ENCODE assay signal across 1 cellular context in the genomic region with DNA sequence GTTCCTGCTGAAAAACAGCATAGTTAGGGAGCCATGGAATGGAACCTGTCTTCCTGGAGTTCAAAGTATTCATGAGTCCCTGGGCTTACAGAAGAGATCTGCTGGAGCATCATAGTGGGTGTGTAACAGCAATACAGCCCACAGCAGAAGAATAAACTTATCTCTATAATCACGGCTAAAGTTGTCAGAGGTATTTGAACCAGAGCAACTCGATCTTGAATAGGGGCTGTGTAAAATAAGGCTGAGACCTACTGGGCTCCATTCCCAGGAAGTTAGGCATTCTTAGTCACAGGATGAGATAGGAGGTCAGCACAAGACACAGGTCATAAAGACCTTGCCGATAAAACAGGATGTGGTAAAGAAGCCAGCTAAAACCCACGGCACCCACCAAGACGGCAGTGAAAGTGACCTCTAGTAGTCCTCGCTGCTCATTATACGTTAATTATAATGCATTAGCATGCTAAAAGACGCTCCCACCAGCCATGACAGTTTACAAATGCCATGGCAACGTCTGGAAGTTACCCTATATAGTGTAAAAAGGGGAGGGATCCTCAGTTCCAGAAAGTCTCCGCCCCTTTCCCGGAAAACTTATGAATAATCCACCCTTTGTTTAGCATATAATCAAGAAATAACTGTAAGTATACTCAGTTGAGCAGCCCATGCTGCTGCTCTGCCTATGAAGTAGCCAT.
TF ChIP-seq lines count a peak whose summit lies in the region.

No MANE protein-coding gene starts in this region.

TF ChIP-seq in IMR-90, 13 proteins besides CTCF, POLR2A, EP300 and RAD21:
- TF ChIP-seq, protein P1, sequence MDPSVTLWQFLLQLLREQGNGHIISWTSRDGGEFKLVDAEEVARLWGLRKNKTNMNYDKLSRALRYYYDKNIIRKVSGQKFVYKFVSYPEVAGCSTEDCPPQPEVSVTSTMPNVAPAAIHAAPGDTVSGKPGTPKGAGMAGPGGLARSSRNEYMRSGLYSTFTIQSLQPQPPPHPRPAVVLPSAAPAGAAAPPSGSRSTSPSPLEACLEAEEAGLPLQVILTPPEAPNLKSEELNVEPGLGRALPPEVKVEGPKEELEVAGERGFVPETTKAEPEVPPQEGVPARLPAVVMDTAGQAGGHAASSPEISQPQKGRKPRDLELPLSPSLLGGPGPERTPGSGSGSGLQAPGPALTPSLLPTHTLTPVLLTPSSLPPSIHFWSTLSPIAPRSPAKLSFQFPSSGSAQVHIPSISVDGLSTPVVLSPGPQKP (IDR thresholded peaks at IDR 0.05; ENCODE audit: borderline replicate concordance, low read depth, low read length) = no peak
- TF ChIP-seq FOS (IDR thresholded peaks at IDR 0.05; ENCODE audit: low read depth, low read length) = 0 out of 2 replicates have a peak, but pooled peaks have one; percentile 2
- TF ChIP-seq BHLHE40 (IDR thresholded peaks at IDR 0.05; ENCODE audit: low read depth, low read length) = peak; percentile 85
- TF ChIP-seq RCOR1 (IDR thresholded peaks at IDR 0.05; ENCODE audit: insufficient replicate concordance, low read length) = peak; percentile 22
